6 cellular contexts compared by ENCODE assay signal in the genomic region with DNA sequence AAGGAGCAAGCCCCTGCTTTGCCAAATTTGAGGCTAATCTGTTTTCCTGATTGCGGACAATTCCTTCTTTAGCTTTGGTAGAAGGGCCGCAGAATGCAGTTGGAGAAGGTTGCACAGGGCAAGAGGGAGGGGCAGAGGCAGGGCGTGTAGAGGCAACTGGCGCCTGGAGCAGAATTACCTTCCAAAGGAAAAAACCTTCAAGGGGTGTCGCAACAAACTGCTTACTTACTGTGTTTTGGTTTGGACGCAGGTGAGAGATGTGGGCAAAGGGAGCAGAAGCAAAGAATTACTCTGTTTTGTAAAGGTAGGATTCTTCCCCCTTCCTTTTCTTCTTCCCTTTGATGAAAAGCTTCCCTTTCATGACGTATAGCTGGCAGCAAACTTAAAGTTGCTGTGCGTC. TPM values are rescaled to one million over a fixed set of nuclear protein-coding genes. Genes with fewer than 3 reads are reported as not detected.
"Had no signal": no experiment of that assay in that cellular context is flagged by ENCODE, and none has a peak within 500 bp of the region (broad histone marks: within the 10 kb centered on the region; RNA-seq: fewer than 3 reads in every experiment).

No MANE protein-coding gene starts in this region.

RNA-seq across cellular contexts. Expression of a gene that starts 3.6 kb away (rescaled TPM):
- total RNA-seq: activated CD4-positive, alpha-beta memory T cell treated with anti-CD3 and anti-CD28 coated beads, Interleukin-2, amount 10 ng/mL, durations not matched to agents 7 days and 5 days; activated CD4-positive, alpha-beta T cell treated with anti-CD3 and anti-CD28 coated beads, Interleukin-2, amount 10 ng/mL, durations not matched to agents 7 days and 5 days; activated naive CD8-positive, alpha-beta T cell treated with anti-CD3 and anti-CD28 coated beads, Interleukin-2, amount 10 ng/mL, durations not matched to agents 7 days and 5 days; glomerular endothelial cell; myocyte had no signal
- polyA plus RNA-seq: stomach had no signal
